In the genomic region with DNA sequence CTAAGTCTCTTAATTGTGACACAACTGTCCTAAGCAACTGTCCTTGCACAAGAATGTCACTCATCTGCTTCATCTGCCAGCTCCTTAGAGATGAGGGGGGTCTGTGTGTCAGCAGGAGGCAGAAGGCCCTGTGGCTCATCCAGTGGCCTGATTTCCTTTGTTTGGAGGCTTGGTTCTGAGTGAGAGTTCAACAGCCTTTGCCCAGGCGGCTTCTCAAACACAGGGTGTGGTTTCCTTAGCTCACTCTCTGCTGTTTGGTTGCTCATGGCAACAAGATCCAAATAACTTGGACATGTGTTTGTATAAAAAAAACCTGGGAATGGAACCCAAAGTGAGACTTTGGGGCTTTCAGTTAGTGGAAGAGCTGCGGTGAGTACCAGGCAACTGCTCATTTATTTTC, we compare ENCODE assay signal across 9 cellular contexts. TPM values are rescaled to one million over a fixed set of nuclear protein-coding genes. Genes with fewer than 3 reads are reported as not detected.
DNase-seq lines count a peak whose midpoint lies in the region; ATAC-seq and TF ChIP-seq lines count a peak whose summit lies in the region.
"Had no signal": no experiment of that assay in that cellular context is flagged by ENCODE, and none has a peak within 500 bp of the region (broad histone marks: within the 10 kb centered on the region; RNA-seq: fewer than 3 reads in every experiment).

No MANE protein-coding gene starts in this region.

- H3K4me3 Mint-ChIP-seq in T-helper 1 cell treated with Interleukin-12 subunit alpha and Interleukin-12 subunit beta and Interleukin-4 antibody, amounts not matched to agents 30 μg/mL and 1 μg/mL, for 36 hours, result peak overlapping the region; percentile 13
- peak overlapping the region; percentile 58 for H3K4me3 Mint-ChIP-seq in osteocyte (ENCODE audit: unreplicated experiment)
- H3K4me3 Mint-ChIP-seq in stimulated activated naive B cell treated with anti-CD40 and anti-IgM and Interleukin-4, amounts not matched to agents 10 μg/mL and 1 μg/mL and 100 μg/mL, for 72 hours, result no peak overlapping the region
- H3K4me3 Mint-ChIP-seq: stimulated activated naive CD8-positive, alpha-beta T cell treated with anti-CD3 and anti-CD28 coated beads, Interleukin-15, Interleukin-2, amounts not matched to agents 100 ng/mL and 50 ng/mL, for 24 hours had no signal

- peaks cover 29% of the 10 kb centered on the region for H3K4me1 Mint-ChIP-seq in T-helper 1 cell treated with Interleukin-12 subunit alpha and Interleukin-12 subunit beta and Interleukin-4 antibody, amounts not matched to agents 30 μg/mL and 1 μg/mL, for 36 hours (ENCODE audit: low read depth)
- peaks cover 78% of the 10 kb centered on the region for H3K4me1 Mint-ChIP-seq in osteocyte (ENCODE audit: unreplicated experiment)
- H3K4me1 Mint-ChIP-seq in stimulated activated naive B cell treated with anti-CD40 and anti-IgM and Interleukin-4, amounts not matched to agents 10 μg/mL and 1 μg/mL and 100 μg/mL, for 72 hours, result peaks cover 8 to 15% of the 10 kb centered on the region in 2 donors

- H3K4me3 ChIP-seq in fibroblast of pulmonary artery (replicated peaks; ENCODE audit: low read depth, low read length) (no peak overlapping the region), SJCRH30 (no peak overlapping the region)

- peak overlapping the region; percentile 81 for H3K27ac Mint-ChIP-seq in T-helper 1 cell treated with Interleukin-12 subunit alpha and Interleukin-12 subunit beta and Interleukin-4 antibody, amounts not matched to agents 30 μg/mL and 1 μg/mL, for 36 hours
- peak overlapping the region; percentile 93 for H3K27ac Mint-ChIP-seq in osteocyte (ENCODE audit: unreplicated experiment)
- no peak overlapping the region for H3K27ac Mint-ChIP-seq in stimulated activated naive B cell treated with anti-CD40 and anti-IgM and Interleukin-4, amounts not matched to agents 10 μg/mL and 1 μg/mL and 100 μg/mL, for 72 hours

- ATAC-seq in stimulated activated naive B cell treated with anti-CD40 and anti-IgM and Interleukin-4, amounts not matched to agents 10 μg/mL and 1 μg/mL and 100 μg/mL, for 72 hours (replicated peaks), result no peak

- no peaks in the 10 kb centered on the region for H3K4me1 ChIP-seq in SJCRH30

- no peaks in the 10 kb centered on the region for H3K36me3 Mint-ChIP-seq in T-helper 1 cell treated with Interleukin-12 subunit alpha and Interleukin-12 subunit beta and Interleukin-4 antibody, amounts not matched to agents 30 μg/mL and 1 μg/mL, for 36 hours (ENCODE audit: low read depth)
- H3K36me3 Mint-ChIP-seq in osteocyte (ENCODE audit: unreplicated experiment), result peaks cover 23% of the 10 kb centered on the region
- peaks cover 7% of the 10 kb centered on the region in 2 donors for H3K36me3 Mint-ChIP-seq in stimulated activated naive B cell treated with anti-CD40 and anti-IgM and Interleukin-4, amounts not matched to agents 10 μg/mL and 1 μg/mL and 100 μg/mL, for 72 hours

- TF ChIP-seq CTCF in fibroblast of pulmonary artery (IDR thresholded peaks at IDR 0.05; ENCODE audit: low read length, missing control alignments) (no peak), osteocyte (IDR thresholded peaks at IDR 0.05) (no peak)

- no peaks in the 10 kb centered on the region for H3K9me3 ChIP-seq in SJCRH30 (replicated peaks)

- no peaks in the 10 kb centered on the region for H3K9me3 Mint-ChIP-seq in T-helper 1 cell treated with Interleukin-12 subunit alpha and Interleukin-12 subunit beta and Interleukin-4 antibody, amounts not matched to agents 30 μg/mL and 1 μg/mL, for 36 hours
- no peaks in the 10 kb centered on the region for H3K9me3 Mint-ChIP-seq in osteocyte (ENCODE audit: unreplicated experiment)
- H3K9me3 Mint-ChIP-seq in stimulated activated naive B cell treated with anti-CD40 and anti-IgM and Interleukin-4, amounts not matched to agents 10 μg/mL and 1 μg/mL and 100 μg/mL, for 72 hours, result no peaks in the 10 kb centered on the region
- H3K9me3 Mint-ChIP-seq: stimulated activated naive CD8-positive, alpha-beta T cell treated with anti-CD3 and anti-CD28 coated beads, Interleukin-15, Interleukin-2, amounts not matched to agents 100 ng/mL and 50 ng/mL, for 24 hours had no signal

- no peaks in the 10 kb centered on the region for H3K36me3 ChIP-seq in SJCRH30

- no peaks in the 10 kb centered on the region for H3K27me3 Mint-ChIP-seq in T-helper 1 cell treated with Interleukin-12 subunit alpha and Interleukin-12 subunit beta and Interleukin-4 antibody, amounts not matched to agents 30 μg/mL and 1 μg/mL, for 36 hours (ENCODE audit: low read depth)
- H3K27me3 Mint-ChIP-seq in osteocyte (ENCODE audit: unreplicated experiment), result no peaks in the 10 kb centered on the region
- no peaks in the 10 kb centered on the region for H3K27me3 Mint-ChIP-seq in stimulated activated naive B cell treated with anti-CD40 and anti-IgM and Interleukin-4, amounts not matched to agents 10 μg/mL and 1 μg/mL and 100 μg/mL, for 72 hours
- H3K27me3 Mint-ChIP-seq: stimulated activated naive CD8-positive, alpha-beta T cell treated with anti-CD3 and anti-CD28 coated beads, Interleukin-15, Interleukin-2, amounts not matched to agents 100 ng/mL and 50 ng/mL, for 24 hours had no signal

- H3K27ac ChIP-seq in SJCRH30, result no peak overlapping the region

- DNase-seq in ELR (ENCODE audit: low read depth) (peak; percentile 65), fibroblast of pulmonary artery (ENCODE audit: low read depth) (peak; percentile 75), osteocyte (ENCODE audit: extremely low spot score, unreplicated experiment) (no peak), HPDE6-E6E7 (ENCODE audit: extremely low spot score) (no peak), SJCRH30 (no peak)
- no peak for DNase-seq in activated CD8-positive, alpha-beta memory T cell treated with anti-CD3 and anti-CD28 coated beads for 24 hours
- DNase-seq in stimulated activated naive B cell treated with anti-CD40 and anti-IgM and Interleukin-4, amounts not matched to agents 10 μg/mL and 1 μg/mL and 100 μg/mL, for 72 hours, result no peak

- H3K27me3 ChIP-seq in SJCRH30, result no peaks in the 10 kb centered on the region

RNA-seq across cellular contexts. Expression of a gene that starts 46.6 kb away (rescaled TPM):
- total RNA-seq in osteocyte, result 84.7 and 87.4 TPM in 2 replicates
- total RNA-seq in SJCRH30 (2014; rRNA removed; shearing (Covaris generic)), result 15.5 and 17.6 TPM in 2 replicates

RNA-seq across cellular contexts. Expression of a gene that starts 57.2 kb away (rescaled TPM):
- total RNA-seq in osteocyte, result 1,613 and 1,725 TPM in 2 replicates
- total RNA-seq in SJCRH30 (2014; rRNA removed; shearing (Covaris generic)), result 48.0 and 55.7 TPM in 2 replicates

Comparison
In these comparisons a context has a peak if more than half of its experiments do, and no peak if none do; other contexts are left out.
1. DNase-seq: peak in ELR (single experiment) and fibroblast of pulmonary artery (single experiment); none in osteocyte (single experiment), HPDE6-E6E7 (single experiment), activated CD8-positive, alpha-beta memory T cell treated with anti-CD3 and anti-CD28 coated beads for 24 hours (single experiment), stimulated activated naive B cell treated with anti-CD40 and anti-IgM and Interleukin-4, amounts not matched to agents 10 μg/mL and 1 μg/mL and 100 μg/mL, for 72 hours (single experiment) and SJCRH30 (0 of 2).
2. H3K4me3 Mint-ChIP-seq: peak in T-helper 1 cell treated with Interleukin-12 subunit alpha and Interleukin-12 subunit beta and Interleukin-4 antibody, amounts not matched to agents 30 μg/mL and 1 μg/mL, for 36 hours (single experiment) and osteocyte (single experiment); none in stimulated activated naive B cell treated with anti-CD40 and anti-IgM and Interleukin-4, amounts not matched to agents 10 μg/mL and 1 μg/mL and 100 μg/mL, for 72 hours (0 of 2).
3. RNA of a gene that starts 57.2 kb away (total RNA-seq): 1,613 to 1,725 TPM in osteocyte; 48.0 to 55.7 TPM in SJCRH30; every median in the first group is over 10 times any median in the second.